ENCODE assay signal across 11 cellular contexts in the genomic region with DNA sequence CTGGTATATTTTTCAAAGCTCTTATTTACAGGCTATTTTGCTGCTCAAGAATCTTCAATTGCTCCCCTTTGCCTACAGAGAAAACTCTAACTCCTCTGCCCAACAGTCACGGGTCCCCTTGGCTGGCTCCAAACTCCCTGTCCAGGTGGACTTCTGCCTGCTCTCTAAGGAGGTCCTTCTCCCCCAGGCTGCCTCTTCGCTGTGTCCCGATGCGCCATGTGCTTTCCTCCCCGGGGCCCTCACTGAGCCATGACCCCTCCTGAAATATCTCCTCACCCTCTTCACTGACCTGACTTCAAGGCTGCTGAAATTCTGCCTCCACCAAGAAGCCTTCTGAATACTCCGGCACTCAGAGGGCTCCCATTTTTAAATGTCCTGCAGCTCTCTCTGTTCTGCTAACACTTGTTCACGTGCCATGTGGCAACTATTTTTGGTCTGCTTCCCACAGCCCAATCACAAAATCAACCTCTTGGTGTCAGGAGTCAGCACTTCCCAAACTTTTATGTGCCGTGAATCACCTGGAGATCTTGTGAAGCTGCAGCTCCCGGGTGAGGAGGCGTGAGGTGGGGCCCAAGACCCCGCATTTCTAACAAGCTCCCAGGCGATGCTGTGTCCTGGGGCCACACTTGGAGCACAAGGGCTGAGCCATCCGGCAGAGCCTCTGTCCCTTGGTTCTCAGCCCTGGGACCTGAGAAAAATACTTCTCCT.
DNase-seq lines count a peak whose midpoint lies in the region; ATAC-seq and TF ChIP-seq lines count a peak whose summit lies in the region.
"Had no signal": no experiment of that assay in that cellular context is flagged by ENCODE, and none has a peak within 500 bp of the region (broad histone marks: within the 10 kb centered on the region; RNA-seq: fewer than 3 reads in every experiment).

No MANE protein-coding gene starts in this region.

- ATAC-seq in Right ventricle myocardium inferior = no peak

- CTCF ChIA-PET in activated naive CD4-positive, alpha-beta T cell treated with anti-CD3 and anti-CD28 coated beads, Interleukin-2, amount 10 ng/mL, durations not matched to agents 7 days and 5 days (lab: Charles Lee) = interaction anchor here (0.7 to 8.3 kb wide), 15 partner anchors 11 to 201 kb away, joined by 3 to 122 read pairs (median 5); partner anchors contain the start of gene COL13A1

- H3K27me3 ChIP-seq in cardiac muscle cell = no peaks in the 10 kb centered on the region
- H3K27me3 ChIP-seq in ascending aorta = no peaks in the 10 kb centered on the region

- peaks cover 20% of the 10 kb centered on the region for H3K4me1 ChIP-seq in cardiac muscle cell (ENCODE audit: low read depth)
- peaks cover 8% of the 10 kb centered on the region in 2 donors for H3K4me1 ChIP-seq in ascending aorta
- H3K4me1 ChIP-seq: HAP-1 had no signal

- DNase-seq in cardiac muscle cell (ENCODE audit: low read depth in 1 of 2, low spot score in 1 of 2) = no peak
- DNase-seq in Right ventricle myocardium inferior (ENCODE audit: missing footprints) = no peak
- no peak for DNase-seq in ascending aorta (ENCODE audit: low spot score in 2 of 2)
- DNase-seq in islet precursor cell = peak; percentile 50
- no peak for DNase-seq in type B pancreatic cell (ENCODE audit: extremely low spot score, unreplicated experiment)
- DNase-seq in activated CD4-positive, alpha-beta T cell treated with anti-CD3 and anti-CD28 coated beads for 48 hours = no peak
- no peak for DNase-seq in activated naive CD4-positive, alpha-beta T cell treated with anti-CD3 and anti-CD28 coated beads, Interleukin-2, amount 10 ng/mL, durations not matched to agents 7 days and 5 days
- DNase-seq in Kasumi-1 (lab: John Stamatoyannopoulos, UW) = no peak
- DNase-seq: NCI-H1436 treated with DMSO at 0.1 percent for 48 hours had no signal

- H3K27me3 Mint-ChIP-seq in type B pancreatic cell = peaks cover 9% of the 10 kb centered on the region
- H3K27me3 Mint-ChIP-seq in activated naive CD4-positive, alpha-beta T cell treated with anti-CD3 and anti-CD28 coated beads, Interleukin-2, amount 10 ng/mL, durations not matched to agents 7 days and 5 days = peaks cover 19% of the 10 kb centered on the region

- no peaks in the 10 kb centered on the region for H3K9me3 Mint-ChIP-seq in type B pancreatic cell
- no peaks in the 10 kb centered on the region for H3K9me3 Mint-ChIP-seq in activated naive CD4-positive, alpha-beta T cell treated with anti-CD3 and anti-CD28 coated beads, Interleukin-2, amount 10 ng/mL, durations not matched to agents 7 days and 5 days

- H3K9me3 ChIP-seq in cardiac muscle cell (ENCODE audit: low read depth) (no peaks in the 10 kb centered on the region), ascending aorta (no peaks in the 10 kb centered on the region)
- H3K9me3 ChIP-seq: HAP-1 had no signal

- H3K4me1 Mint-ChIP-seq in type B pancreatic cell (ENCODE audit: unreplicated experiment) = peaks cover 22% of the 10 kb centered on the region
- no peaks in the 10 kb centered on the region for H3K4me1 Mint-ChIP-seq in activated naive CD4-positive, alpha-beta T cell treated with anti-CD3 and anti-CD28 coated beads, Interleukin-2, amount 10 ng/mL, durations not matched to agents 7 days and 5 days

- H3K4me3 ChIP-seq in cardiac muscle cell (no peak overlapping the region), ascending aorta (no peak overlapping the region)
- H3K4me3 ChIP-seq: HAP-1 had no signal

- peak overlapping the region; percentile 16 for H3K27ac Mint-ChIP-seq in type B pancreatic cell
- no peak overlapping the region for H3K27ac Mint-ChIP-seq in activated naive CD4-positive, alpha-beta T cell treated with anti-CD3 and anti-CD28 coated beads, Interleukin-2, amount 10 ng/mL, durations not matched to agents 7 days and 5 days

- TF ChIP-seq CTCF in cardiac muscle cell (IDR thresholded peaks at IDR 0.05; ENCODE audit: low read depth, low read length) (no peak), ascending aorta (IDR thresholded peaks at IDR 0.05) (no peak), type B pancreatic cell (conservative IDR thresholded peaks at IDR 0.05) (no peak)

- H3K36me3 Mint-ChIP-seq in type B pancreatic cell = no peaks in the 10 kb centered on the region
- H3K36me3 Mint-ChIP-seq in activated naive CD4-positive, alpha-beta T cell treated with anti-CD3 and anti-CD28 coated beads, Interleukin-2, amount 10 ng/mL, durations not matched to agents 7 days and 5 days = no peaks in the 10 kb centered on the region

- H3K36me3 ChIP-seq in cardiac muscle cell = no peaks in the 10 kb centered on the region
- H3K36me3 ChIP-seq in ascending aorta = no peaks in the 10 kb centered on the region
- H3K36me3 ChIP-seq: HAP-1 had no signal

- intact Hi-C loops in Right ventricle myocardium inferior (cut with DNase I) (loop anchor here (5.0 kb wide), 1 partner anchor 69 kb away; no protein-coding TSS in a partner anchor), ascending aorta (cut with DNase I) (loop anchor here (1.0 to 2.0 kb wide), 4 partner anchors 15 to 85 kb away; partner anchors contain the start of gene COL13A1)

- H3K27ac ChIP-seq in cardiac muscle cell = peak overlapping the region; percentile 20
- H3K27ac ChIP-seq in ascending aorta = peak overlapping the region; percentile 52 to 82
- H3K27ac ChIP-seq: RWPE1 had no signal

- no peak overlapping the region for H3K4me3 Mint-ChIP-seq in type B pancreatic cell
- no peak overlapping the region for H3K4me3 Mint-ChIP-seq in activated naive CD4-positive, alpha-beta T cell treated with anti-CD3 and anti-CD28 coated beads, Interleukin-2, amount 10 ng/mL, durations not matched to agents 7 days and 5 days
